Comparison of ENCODE assay signal across 8 cellular contexts in the genomic region with DNA sequence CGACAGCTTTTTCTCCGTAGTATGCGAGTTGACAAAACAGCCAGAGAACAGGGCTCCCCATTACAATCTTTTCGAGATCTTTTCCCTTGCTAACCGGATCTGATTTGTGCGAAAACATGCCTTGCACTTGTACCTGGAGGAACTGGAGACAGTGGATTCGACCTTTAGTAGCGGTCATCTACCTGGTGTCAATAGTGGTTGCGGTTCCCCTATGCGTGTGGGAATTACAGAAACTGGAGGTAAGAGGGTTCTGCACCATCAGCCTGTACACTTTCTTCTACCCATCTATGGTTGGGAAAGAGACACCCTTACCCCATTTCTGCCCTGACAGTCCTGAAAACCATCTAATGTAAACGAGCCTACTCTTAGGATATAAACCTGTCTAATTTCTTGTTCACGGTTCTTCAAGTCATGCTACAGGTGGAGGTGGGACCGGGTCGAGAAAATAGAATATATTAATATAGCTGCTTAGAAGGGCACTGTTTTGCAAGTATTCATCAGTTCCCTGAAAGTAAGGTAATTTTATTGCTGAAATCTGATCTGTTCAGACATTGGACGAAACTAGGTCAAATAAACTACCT. TPM values are rescaled to one million over a fixed set of nuclear protein-coding genes. Genes with fewer than 3 reads are reported as not detected.
A peak's percentile ranks its signal among the peaks of the same experiment; 100 is the strongest.
DNase-seq lines count a peak whose midpoint lies in the region; ATAC-seq and TF ChIP-seq lines count a peak whose summit lies in the region.

No MANE protein-coding gene starts in this region.

- no peaks in the 10 kb centered on the region for H4K20me1 ChIP-seq in SU-DHL-6 (ENCODE audit: low read depth, low read length)

- H2AFZ ChIP-seq in SU-DHL-6 (ENCODE audit: low read depth, low read length, severe bottlenecking): peak overlapping the region; percentile 91

- H3K4me2 ChIP-seq in SU-DHL-6 (ENCODE audit: low read depth, low read length, poor library complexity, severe bottlenecking) (peak overlapping the region; percentile 75), skeletal muscle satellite cell (ENCODE audit: low read length) (peak overlapping the region; percentile 94)

- H3K9me2 ChIP-seq in SU-DHL-6 (replicated peaks; ENCODE audit: insufficient read depth, low read length): no peaks in the 10 kb centered on the region

- peaks cover 11% of the 10 kb centered on the region for H3K4me1 Mint-ChIP-seq in glutamatergic neuron (ENCODE audit: low read depth, unreplicated experiment)

- H3K4me3 ChIP-seq in SU-DHL-6 (ENCODE audit: insufficient read depth, low read length, poor library complexity, severe bottlenecking) (peak overlapping the region; percentile 94), skeletal muscle satellite cell (ENCODE audit: low read length) (peak overlapping the region; percentile 90)

- H3K9me3 ChIP-seq in SU-DHL-6 (ENCODE audit: insufficient read depth, low read length): no peaks in the 10 kb centered on the region
- H3K9me3 ChIP-seq in skeletal muscle satellite cell (replicated peaks; ENCODE audit: low read length): no peaks in the 10 kb centered on the region

- H3K9ac ChIP-seq in SU-DHL-6 (ENCODE audit: low read length) (peak overlapping the region; percentile 80), skeletal muscle satellite cell (ENCODE audit: low read depth, low read length) (peak overlapping the region; percentile 90)

- H3K36me3 Mint-ChIP-seq in glutamatergic neuron (ENCODE audit: unreplicated experiment): no peaks in the 10 kb centered on the region

- H3K27ac ChIP-seq in SU-DHL-6 (ENCODE audit: low read depth, low read length): peak overlapping the region; percentile 75

- H3F3A ChIP-seq in SU-DHL-6 (ENCODE audit: insufficient read depth): peaks cover 7% of the 10 kb centered on the region; the same call in 1 of the 2 replicates

- peaks cover 4% of the 10 kb centered on the region for H3K27me3 Mint-ChIP-seq in glutamatergic neuron (ENCODE audit: unreplicated experiment)

- peaks cover 56% of the 10 kb centered on the region for H3K79me2 ChIP-seq in SU-DHL-6 (ENCODE audit: insufficient read depth, low read length)

- H3K27ac Mint-ChIP-seq in glutamatergic neuron (ENCODE audit: unreplicated experiment): peak overlapping the region; percentile 83

- TF ChIP-seq CTCF in SU-DHL-6 (IDR thresholded peaks at IDR 0.05; ENCODE audit: insufficient read depth, low read length, poor library complexity, severe bottlenecking): no peak
- no peak for TF ChIP-seq CTCF in glutamatergic neuron (IDR thresholded peaks at IDR 0.05; ENCODE audit: partially characterized antibody, unreplicated experiment)

- peaks cover 24% of the 10 kb centered on the region for H3K4me1 ChIP-seq in skeletal muscle satellite cell (ENCODE audit: control insufficient read depth, insufficient read depth, low read length)

- H3K36me3 ChIP-seq in SU-DHL-6 (ENCODE audit: low read length): no peaks in the 10 kb centered on the region
- peaks cover 8% of the 10 kb centered on the region for H3K36me3 ChIP-seq in skeletal muscle satellite cell (ENCODE audit: insufficient read depth, low read length)

- DNase-seq in glutamatergic neuron (no peak), NCI-H1048 (lab: John Stamatoyannopoulos, UW) (no peak), DMS53 (lab: John Stamatoyannopoulos, UW) (no peak), iPS-NIHi7 (ENCODE audit: extremely low spot score) (no peak)

- H3K27me3 ChIP-seq in SU-DHL-6 (ENCODE audit: low read length) (no peaks in the 10 kb centered on the region), skeletal muscle satellite cell (ENCODE audit: control insufficient read depth, insufficient read depth, low read length) (peaks cover 3% of the 10 kb centered on the region)

- H3K4me3 Mint-ChIP-seq in glutamatergic neuron (ENCODE audit: unreplicated experiment): peak overlapping the region; percentile 95

- H3K9me3 Mint-ChIP-seq in glutamatergic neuron (ENCODE audit: unreplicated experiment): peaks cover 2% of the 10 kb centered on the region

- ATAC-seq in GM18861 (IDR thresholded peaks at IDR 0.05; ENCODE audit: unreplicated experiment) (peak; percentile 3), HG02798 (IDR thresholded peaks at IDR 0.05; ENCODE audit: poor library complexity, unreplicated experiment) (peak; percentile 17)

RNA-seq across cellular contexts. Expression of a gene that starts 0.7 kb away (rescaled TPM):
- total RNA-seq in glutamatergic neuron (ENCODE audit: unreplicated experiment): 31.6 TPM
- 33.0 and 39.8 TPM in 2 replicates for total RNA-seq in skeletal muscle satellite cell (2012; rRNA removed)
